8 cellular contexts compared by ENCODE assay signal in genomic region chr21:42164064-42164789, GRCh38. TPM values are rescaled to one million over a fixed set of nuclear protein-coding genes. Genes with fewer than 3 reads are reported as not detected.
A peak's percentile ranks its signal among the peaks of the same experiment; 100 is the strongest.
DNase-seq lines count a peak whose midpoint lies in the region; ATAC-seq and TF ChIP-seq lines count a peak whose summit lies in the region.

No MANE protein-coding gene starts in this region.

- no peak for ATAC-seq in HG03135 (IDR thresholded peaks at IDR 0.05; ENCODE audit: unreplicated experiment)

- no peaks in the 10 kb centered on the region; the same call in 1 of the 2 replicates for H3K9me3 ChIP-seq in AG04450 (ENCODE audit: control insufficient read depth, insufficient read depth, low read length)

- no peaks in the 10 kb centered on the region for H3K9me3 Mint-ChIP-seq in activated naive CD8-positive, alpha-beta T cell treated with anti-CD3 and anti-CD28 coated beads for 36 hours

- peak; percentile 24; the same call in 1 of the 2 replicates for TF ChIP-seq CTCF in AG04450 (IDR thresholded peaks at IDR 0.05; ENCODE audit: low read depth, low read length)

- H3K4me1 Mint-ChIP-seq in activated naive CD8-positive, alpha-beta T cell treated with anti-CD3 and anti-CD28 coated beads for 36 hours = peaks cover 18% of the 10 kb centered on the region

- no peak overlapping the region for H3K4me3 Mint-ChIP-seq in activated naive CD8-positive, alpha-beta T cell treated with anti-CD3 and anti-CD28 coated beads for 36 hours

- H3K27me3 Mint-ChIP-seq in activated naive CD8-positive, alpha-beta T cell treated with anti-CD3 and anti-CD28 coated beads for 36 hours = no peaks in the 10 kb centered on the region

- CTCF ChIA-PET in AG04450 (lab: Charles Lee) = interaction anchor here (0.7 to 1.1 kb wide), 2 partner anchors 19 to 94 kb away, joined by 3 read pairs; no protein-coding TSS in a partner anchor

- H3K27ac Mint-ChIP-seq in activated naive CD8-positive, alpha-beta T cell treated with anti-CD3 and anti-CD28 coated beads for 36 hours = peak overlapping the region; percentile 13

- DNase-seq in AG04450 (ENCODE audit: low read depth, low spot score) = no peak
- peak; percentile 63 for DNase-seq in GM19238 (ENCODE audit: insufficient read length, low spot score)
- DNase-seq in RPMI8226 = peak; percentile 82
- peak; percentile 46 for DNase-seq in activated naive CD8-positive, alpha-beta T cell treated with anti-CD3 and anti-CD28 coated beads for 36 hours
- DNase-seq in hippocampal formation (lab: John Stamatoyannopoulos, UW) = peak; percentile 25 to 72
- DNase-seq in stimulated activated CD4-positive, alpha-beta T cell treated with anti-CD3 and anti-CD28 coated beads, Interleukin-12 subunit alpha, Interleukin-12 subunit beta, amount 100 ng/mL, for 48 hours (ENCODE audit: low read depth in 2 of 3, low spot score in 1 of 3) = peak in 2 of 3 donors; percentile 23 to 46
- no peak for DNase-seq in occipital lobe (lab: John Stamatoyannopoulos, UW)

- H3K27ac ChIP-seq in AG04450 (ENCODE audit: low read depth, low read length) = no peak overlapping the region

- H3K36me3 Mint-ChIP-seq in activated naive CD8-positive, alpha-beta T cell treated with anti-CD3 and anti-CD28 coated beads for 36 hours = no peaks in the 10 kb centered on the region

- peaks cover 7% of the 10 kb centered on the region for H3K27me3 ChIP-seq in AG04450 (ENCODE audit: control insufficient read depth, insufficient read depth, low read length)

- H3K4me3 ChIP-seq in AG04450 (ENCODE audit: low read depth, low read length) = no peak overlapping the region

- POLR2A ChIA-PET in AG04450 (lab: Yijun Ruan, JAX) = no interaction called here

RNA-seq across cellular contexts. Expression of gene ABCG1, which starts 54.7 kb away (rescaled TPM):
- polyA plus RNA-seq in AG04450 (2011; rRNA removed) = 0.67 and 0.71 TPM in 2 replicates
- 0.55 and 0.96 TPM in 2 replicates for polyA minus RNA-seq in AG04450 (2011; rRNA and poly(A)+ RNA removed)
- 10 to 100 TPM in 1 of 2 experiments, 1 to 10 TPM in 1; 9.8 to 11.1 TPM for total RNA-seq in activated naive CD8-positive, alpha-beta T cell treated with anti-CD3 and anti-CD28 coated beads for 36 hours
- total RNA-seq in occipital lobe = 16.1 TPM

Comparison
In these comparisons a context has a peak if more than half of its experiments do, and no peak if none do; other contexts are left out.
1. DNase-seq: peak in GM19238 (single experiment), RPMI8226 (single experiment), activated naive CD8-positive, alpha-beta T cell treated with anti-CD3 and anti-CD28 coated beads for 36 hours (single experiment), hippocampal formation (2 of 2) and stimulated activated CD4-positive, alpha-beta T cell treated with anti-CD3 and anti-CD28 coated beads, Interleukin-12 subunit alpha, Interleukin-12 subunit beta, amount 100 ng/mL, for 48 hours (2 of 3); none in AG04450 (single experiment) and occipital lobe (single experiment).